In genomic region chr9:94031380-94031779, GRCh38 we compare ENCODE assay signal across 8 cellular contexts. TPM values are rescaled to one million over a fixed set of nuclear protein-coding genes. Genes with fewer than 3 reads are reported as not detected.
A peak's percentile ranks its signal among the peaks of the same experiment; 100 is the strongest.
DNase-seq lines count a peak whose midpoint lies in the region; ATAC-seq, FAIRE-seq and TF ChIP-seq lines count a peak whose summit lies in the region.

No MANE protein-coding gene starts in this region.

- H3K27me3 Mint-ChIP-seq in activated CD4-positive, alpha-beta T cell treated with anti-CD3 and anti-CD28 coated beads, Interleukin-2, amount 10 ng/mL, durations not matched to agents 7 days and 5 days = peaks cover 2% of the 10 kb centered on the region
- peaks cover 8% of the 10 kb centered on the region for H3K27me3 Mint-ChIP-seq in activated naive CD8-positive, alpha-beta T cell treated with anti-CD3 and anti-CD28 coated beads for 36 hours

- peak overlapping the region; percentile 87 to 91 for H3K4me3 ChIP-seq in kidney (ENCODE audit: low read length in 2 of 2)
- peak overlapping the region; percentile 77 for H3K4me3 ChIP-seq in thymus (ENCODE audit: low read length)

- no peak for ATAC-seq in HG02588 (IDR thresholded peaks at IDR 0.05; ENCODE audit: unreplicated experiment)

- H3K36me3 Mint-ChIP-seq in activated CD4-positive, alpha-beta T cell treated with anti-CD3 and anti-CD28 coated beads, Interleukin-2, amount 10 ng/mL, durations not matched to agents 7 days and 5 days (ENCODE audit: low read depth) = peaks cover 6% of the 10 kb centered on the region
- H3K36me3 Mint-ChIP-seq in activated naive CD8-positive, alpha-beta T cell treated with anti-CD3 and anti-CD28 coated beads for 36 hours = peaks cover 3% of the 10 kb centered on the region

- intact Hi-C loops in kidney (cut with DNase I) = no loop called here

- peaks cover 5% of the 10 kb centered on the region for H3K27me3 ChIP-seq in thymus (ENCODE audit: control insufficient read depth, insufficient read depth)

- peaks cover 25% of the 10 kb centered on the region for H3K4me1 Mint-ChIP-seq in activated CD4-positive, alpha-beta T cell treated with anti-CD3 and anti-CD28 coated beads, Interleukin-2, amount 10 ng/mL, durations not matched to agents 7 days and 5 days
- H3K4me1 Mint-ChIP-seq in activated naive CD8-positive, alpha-beta T cell treated with anti-CD3 and anti-CD28 coated beads for 36 hours = peaks cover 26% of the 10 kb centered on the region

- peaks cover 3% of the 10 kb centered on the region for H3K9me3 Mint-ChIP-seq in activated CD4-positive, alpha-beta T cell treated with anti-CD3 and anti-CD28 coated beads, Interleukin-2, amount 10 ng/mL, durations not matched to agents 7 days and 5 days
- no peaks in the 10 kb centered on the region for H3K9me3 Mint-ChIP-seq in activated naive CD8-positive, alpha-beta T cell treated with anti-CD3 and anti-CD28 coated beads for 36 hours

- CTCF ChIA-PET in activated CD4-positive, alpha-beta T cell treated with anti-CD3 and anti-CD28 coated beads, Interleukin-2, amount 10 ng/mL, durations not matched to agents 7 days and 5 days (lab: Charles Lee) = no interaction called here

- POLR2A ChIA-PET in activated CD4-positive, alpha-beta T cell treated with anti-CD3 and anti-CD28 coated beads, Interleukin-2, amount 10 ng/mL, durations not matched to agents 7 days and 5 days (lab: Charles Lee) = no interaction called here

- H3K27ac ChIP-seq in kidney (ENCODE audit: low read depth in 2 of 2, low read length in 2 of 2) (no peak overlapping the region), thymus (ENCODE audit: low read depth) (no peak overlapping the region)

- H3K9me3 ChIP-seq in kidney (ENCODE audit: control insufficient read depth in 1 of 2, low read length in 2 of 2) (no peaks in the 10 kb centered on the region), thymus (ENCODE audit: control insufficient read depth) (no peaks in the 10 kb centered on the region)

- no peak for DNase-seq in activated CD4-positive, alpha-beta T cell treated with anti-CD3 and anti-CD28 coated beads, Interleukin-2, amount 10 ng/mL, durations not matched to agents 7 days and 5 days
- no peak for DNase-seq in activated CD4-positive, alpha-beta T cell treated with anti-CD3 and anti-CD28 coated beads, Interleukin-2, amount 50 U/mL, for 4 hours
- no peak for DNase-seq in activated naive CD8-positive, alpha-beta T cell treated with anti-CD3 and anti-CD28 coated beads for 36 hours
- DNase-seq in kidney (no peak), GF-D8 (lab: John Stamatoyannopoulos, UW) (no peak), ecto neural progenitor cell (ENCODE audit: low spot score) (no peak)

- no peak for TF ChIP-seq CTCF in kidney (IDR thresholded peaks at IDR 0.05; ENCODE audit: borderline replicate concordance, extremely low read depth, insufficient read depth)

- H3K27ac Mint-ChIP-seq in activated CD4-positive, alpha-beta T cell treated with anti-CD3 and anti-CD28 coated beads, Interleukin-2, amount 10 ng/mL, durations not matched to agents 7 days and 5 days = peak overlapping the region; percentile 88
- H3K27ac Mint-ChIP-seq in activated naive CD8-positive, alpha-beta T cell treated with anti-CD3 and anti-CD28 coated beads for 36 hours = peak overlapping the region; percentile 25

- H3K36me3 ChIP-seq in kidney (ENCODE audit: control insufficient read depth in 1 of 2, insufficient read depth in 2 of 2, low read length in 2 of 2) (no peaks in the 10 kb centered on the region), thymus (ENCODE audit: control insufficient read depth, insufficient read depth) (no peaks in the 10 kb centered on the region)

- peak overlapping the region; percentile 96 for H3K4me3 Mint-ChIP-seq in activated CD4-positive, alpha-beta T cell treated with anti-CD3 and anti-CD28 coated beads, Interleukin-2, amount 10 ng/mL, durations not matched to agents 7 days and 5 days
- H3K4me3 Mint-ChIP-seq in activated naive CD8-positive, alpha-beta T cell treated with anti-CD3 and anti-CD28 coated beads for 36 hours = peak overlapping the region; percentile 97

- no peak for FAIRE-seq in kidney (lab: Jason Lieb, UNC)

- 89% methylated on average over 8 of the region's 8 CpGs for WGBS in thymus

- H3K4me1 ChIP-seq in kidney (ENCODE audit: control insufficient read depth in 1 of 2, insufficient read depth in 1 of 2, low read depth in 1 of 2, low read length in 2 of 2) = peaks cover 4 to 11% of the 10 kb centered on the region in 2 donors
- peaks cover 6% of the 10 kb centered on the region for H3K4me1 ChIP-seq in thymus (ENCODE audit: control insufficient read depth, insufficient read depth, low read length)

- H3K9ac ChIP-seq in kidney (ENCODE audit: low read length in 2 of 2) = peak overlapping the region; percentile 56 to 77

RNA-seq across cellular contexts. Expression of gene PTPDC1, which starts 52.9 kb away (rescaled TPM):
- total RNA-seq in activated CD4-positive, alpha-beta T cell treated with anti-CD3 and anti-CD28 coated beads, Interleukin-2, amount 10 ng/mL, durations not matched to agents 7 days and 5 days = 1 to 10 TPM; 5.2 to 5.7 TPM
- total RNA-seq in activated naive CD8-positive, alpha-beta T cell treated with anti-CD3 and anti-CD28 coated beads for 36 hours = 1 to 10 TPM; 5.8 to 6.0 TPM
- 8.7 TPM for total RNA-seq in kidney
- polyA plus RNA-seq in kidney (ENCODE audit: insufficient read depth, low read depth, low replicate concordance) (2.8 TPM), thymus (3.9 TPM)
